In the genomic region with DNA sequence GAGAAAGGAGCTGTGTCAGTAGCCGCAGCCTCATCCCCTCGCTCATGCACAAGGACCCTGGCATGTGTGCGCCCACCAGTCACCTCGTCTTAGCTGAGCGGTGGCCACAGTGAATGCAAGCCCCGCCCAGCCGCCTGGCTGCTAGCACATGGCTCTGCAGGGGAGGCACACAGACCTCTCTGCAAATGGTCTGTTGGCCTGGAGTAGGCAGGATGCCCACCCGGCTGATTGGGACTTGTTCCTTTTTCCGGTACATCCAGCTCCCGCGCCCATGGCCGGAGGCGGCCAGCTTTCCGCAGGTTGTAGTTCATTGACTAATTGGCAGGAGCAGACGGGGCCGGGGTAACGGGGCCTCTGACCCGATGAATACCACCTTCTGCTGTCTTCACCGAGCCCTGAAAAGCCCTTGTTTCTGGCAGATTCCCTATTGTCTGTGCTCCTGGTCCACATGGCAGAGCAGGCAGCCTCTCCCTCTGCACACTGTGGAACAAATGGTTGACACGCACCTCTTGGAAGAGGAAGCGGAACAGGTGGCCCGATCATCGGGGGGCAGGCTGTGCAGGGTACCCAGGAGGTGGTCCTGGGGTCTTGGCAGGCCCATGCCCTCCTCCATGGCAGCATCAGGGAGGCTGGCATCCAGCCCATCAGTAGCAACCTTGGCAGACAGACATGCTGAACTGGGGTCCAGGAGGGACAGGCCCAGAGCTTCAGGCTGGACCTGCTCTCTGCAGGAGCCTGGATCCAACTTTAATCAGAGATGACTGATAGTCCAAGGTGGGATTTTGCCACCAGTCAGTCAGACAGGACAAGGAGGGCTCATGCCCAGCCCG, we compare ENCODE assay signal across 1 cellular context.
TF ChIP-seq lines count a peak whose summit lies in the region.

No MANE protein-coding gene starts in this region.

TF ChIP-seq in HepG2, 621 proteins besides CTCF, POLR2A, EP300 and RAD21 (continued from another document):
- TF ChIP-seq, protein P1, sequence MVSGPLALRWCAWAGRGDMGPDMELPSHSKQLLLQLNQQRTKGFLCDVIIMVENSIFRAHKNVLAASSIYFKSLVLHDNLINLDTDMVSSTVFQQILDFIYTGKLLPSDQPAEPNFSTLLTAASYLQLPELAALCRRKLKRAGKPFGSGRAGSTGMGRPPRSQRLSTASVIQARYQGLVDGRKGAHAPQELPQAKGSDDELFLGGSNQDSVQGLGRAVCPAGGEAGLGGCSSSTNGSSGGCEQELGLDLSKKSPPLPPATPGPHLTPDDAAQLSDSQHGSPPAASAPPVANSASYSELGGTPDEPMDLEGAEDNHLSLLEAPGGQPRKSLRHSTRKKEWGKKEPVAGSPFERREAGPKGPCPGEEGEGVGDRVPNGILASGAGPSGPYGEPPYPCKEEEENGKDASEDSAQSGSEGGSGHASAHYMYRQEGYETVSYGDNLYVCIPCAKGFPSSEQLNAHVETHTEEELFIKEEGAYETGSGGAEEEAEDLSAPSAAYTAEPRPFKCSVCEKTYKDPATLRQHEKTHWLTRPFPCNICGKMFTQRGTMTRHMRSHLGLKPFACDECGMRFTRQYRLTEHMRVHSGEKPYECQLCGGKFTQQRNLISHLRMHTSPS (CRISPR knock-in tag; IDR thresholded peaks at IDR 0.05; ENCODE audit: low read depth) = no peak
- TF ChIP-seq SOX6 (IDR thresholded peaks at IDR 0.05) (no peak), SOX6 (CRISPR knock-in tag; IDR thresholded peaks at IDR 0.05) (no peak), NR2F6 (IDR thresholded peaks at IDR 0.05) (no peak), NR2F6 (CRISPR knock-in tag; IDR thresholded peaks at IDR 0.05) (no peak), ZNF207 (IDR thresholded peaks at IDR 0.05; ENCODE audit: borderline replicate concordance) (no peak)
